In the genomic region with DNA sequence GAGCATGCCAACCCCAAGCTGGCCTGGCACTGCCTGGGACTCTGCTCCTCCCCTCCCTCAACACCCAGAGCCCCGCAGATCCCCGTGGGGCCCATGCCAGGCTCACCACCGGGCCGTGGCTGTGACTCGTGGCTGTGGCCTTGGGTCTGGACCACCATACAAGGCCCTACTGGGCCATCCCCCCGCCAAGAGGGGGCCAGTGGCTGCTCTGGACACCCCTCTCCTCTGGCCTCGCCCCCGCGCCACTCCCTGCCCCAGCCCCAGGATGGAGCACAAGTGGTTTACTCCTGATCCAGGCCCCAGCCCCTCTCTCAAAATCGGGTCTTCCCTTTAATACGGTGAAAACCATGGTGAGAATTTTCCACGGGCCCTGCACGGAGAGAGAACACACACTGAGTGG, we compare ENCODE assay signal across 1 cellular context.
TF ChIP-seq lines count a peak whose summit lies in the region.

No MANE protein-coding gene starts in this region.

TF ChIP-seq in H1, 55 proteins besides CTCF, POLR2A, EP300 and RAD21:
- TF ChIP-seq TEAD4 (IDR thresholded peaks at IDR 0.05; ENCODE audit: low read depth, low read length) (no peak), NRF1 (IDR thresholded peaks at IDR 0.05; ENCODE audit: low read depth, low read length) (no peak), GTF2F1 (IDR thresholded peaks at IDR 0.05; ENCODE audit: borderline replicate concordance, low read depth, low read length) (no peak), TBP (IDR thresholded peaks at IDR 0.05; ENCODE audit: low read depth, low read length) (no peak), KDM5A (IDR thresholded peaks at IDR 0.05; ENCODE audit: low read length) (no peak)
- TF ChIP-seq, protein P1, sequence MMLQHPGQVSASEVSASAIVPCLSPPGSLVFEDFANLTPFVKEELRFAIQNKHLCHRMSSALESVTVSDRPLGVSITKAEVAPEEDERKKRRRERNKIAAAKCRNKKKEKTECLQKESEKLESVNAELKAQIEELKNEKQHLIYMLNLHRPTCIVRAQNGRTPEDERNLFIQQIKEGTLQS (IDR thresholded peaks at IDR 0.05; ENCODE audit: insufficient read depth, low read depth, low read length), result no peak
